Comparison of ENCODE assay signal across 8 cellular contexts in genomic region chr18:49858309-49859005, GRCh38. TPM values are rescaled to one million over a fixed set of nuclear protein-coding genes. Genes with fewer than 3 reads are reported as not detected.
DNase-seq lines count a peak whose midpoint lies in the region; ATAC-seq, FAIRE-seq and TF ChIP-seq lines count a peak whose summit lies in the region.

No MANE protein-coding gene starts in this region.

- H3K36me3 ChIP-seq in neutrophil (no peaks in the 10 kb centered on the region), transverse colon (no peaks in the 10 kb centered on the region)

- no peaks in the 10 kb centered on the region for H3K36me3 Mint-ChIP-seq in activated T-helper 2 cell treated with anti-CD3 and anti-CD28 coated beads, Interferon-gamma antibody, Interleukin-2, Interleukin-4, amounts not matched to agents 10 μg/mL and 5 μg/mL and 100 μg/mL, durations not matched to agents 14 hours and 24 hours and 36 hours (ENCODE audit: low read depth)

- H3K4me3 Mint-ChIP-seq in activated T-helper 2 cell treated with anti-CD3 and anti-CD28 coated beads, Interferon-gamma antibody, Interleukin-2, Interleukin-4, amounts not matched to agents 10 μg/mL and 5 μg/mL and 100 μg/mL, durations not matched to agents 14 hours and 24 hours and 36 hours (ENCODE audit: low read depth) = no peak overlapping the region

- no peak for TF ChIP-seq EP300 in transverse colon (IDR thresholded peaks at IDR 0.05; ENCODE audit: low read depth)

- H3K4me1 ChIP-seq in neutrophil (ENCODE audit: control insufficient read depth in 1 of 2, insufficient read depth in 1 of 2, low read depth in 1 of 2, low read length in 1 of 2) = no peaks in the 10 kb centered on the region
- peaks cover 3 to 32% (median 17%) of the 10 kb centered on the region in 4 donors for H3K4me1 ChIP-seq in transverse colon

- ATAC-seq in GM21576 (IDR thresholded peaks at IDR 0.05; ENCODE audit: unreplicated experiment) = no peak

- no peaks in the 10 kb centered on the region for H3K9me3 Mint-ChIP-seq in activated T-helper 2 cell treated with anti-CD3 and anti-CD28 coated beads, Interferon-gamma antibody, Interleukin-2, Interleukin-4, amounts not matched to agents 10 μg/mL and 5 μg/mL and 100 μg/mL, durations not matched to agents 14 hours and 24 hours and 36 hours

- intact Hi-C loops in activated T-helper 2 cell treated with anti-CD3 and anti-CD28 coated beads, Interferon-gamma antibody, Interleukin-2, Interleukin-4, amounts not matched to agents 10 μg/mL and 5 μg/mL and 100 μg/mL, durations not matched to agents 14 hours and 24 hours and 36 hours (cut with micrococcal nuclease) = loop anchor here (1.0 to 5.0 kb wide), 5 partner anchors 45 to 348 kb away; partner anchors contain the start of gene ACAA2
- intact Hi-C loops in transverse colon (cut with DNase I; ENCODE audit: low total_unique reads) = loop anchor here (5.0 kb wide), 2 partner anchors 296 to 346 kb away; partner anchors contain the start of gene LIPG

- H3K27ac Mint-ChIP-seq in activated T-helper 2 cell treated with anti-CD3 and anti-CD28 coated beads, Interferon-gamma antibody, Interleukin-2, Interleukin-4, amounts not matched to agents 10 μg/mL and 5 μg/mL and 100 μg/mL, durations not matched to agents 14 hours and 24 hours and 36 hours = no peak overlapping the region

- peak; percentile 39 for TF ChIP-seq POLR2A in transverse colon (IDR thresholded peaks at IDR 0.05)

- FAIRE-seq in RCC 7860 (lab: Jason Lieb, UNC) = no peak

- WGBS in transverse colon (ENCODE audit: low coverage in 1 of 2), 2 donors = 26% methylated on average over 9 of the region's 11 CpGs; no CpG with 5 or more reads in 1 of the 2 donors

- no peaks in the 10 kb centered on the region for H3K27me3 Mint-ChIP-seq in activated T-helper 2 cell treated with anti-CD3 and anti-CD28 coated beads, Interferon-gamma antibody, Interleukin-2, Interleukin-4, amounts not matched to agents 10 μg/mL and 5 μg/mL and 100 μg/mL, durations not matched to agents 14 hours and 24 hours and 36 hours (ENCODE audit: low read depth)

- H3K4me3 ChIP-seq in foreskin fibroblast (ENCODE audit: low read depth in 1 of 2, low read length in 2 of 2) (no peak overlapping the region), neutrophil (ENCODE audit: low read depth in 1 of 2, low read length in 1 of 2) (no peak overlapping the region), transverse colon (no peak overlapping the region)

- no peaks in the 10 kb centered on the region for H3K4me1 Mint-ChIP-seq in activated T-helper 2 cell treated with anti-CD3 and anti-CD28 coated beads, Interferon-gamma antibody, Interleukin-2, Interleukin-4, amounts not matched to agents 10 μg/mL and 5 μg/mL and 100 μg/mL, durations not matched to agents 14 hours and 24 hours and 36 hours (ENCODE audit: low read depth)

- in situ Hi-C loops in Caki2 (cut with HindIII; ENCODE audit: low pct_unique_long_range_greater_than_20kb, low sequenced_read_pairs) = no loop called here
- in situ Hi-C loops in transverse colon (cut with MboI; ENCODE audit: low pct_ligation_motif_present in 1 of 4, low pct_unique_long_range_greater_than_20kb in 1 of 4, low sequenced_read_pairs in 3 of 4) = loop anchor here in 3 of 4 donors (5.0 to 25.0 kb wide), 3 partner anchors 344 to 346 kb away; no protein-coding TSS in a partner anchor

- H3K27me3 ChIP-seq in neutrophil (no peaks in the 10 kb centered on the region), transverse colon (no peaks in the 10 kb centered on the region)

- H3K9me3 ChIP-seq in neutrophil = no peaks in the 10 kb centered on the region
- H3K9me3 ChIP-seq in transverse colon = no peaks in the 10 kb centered on the region

- no peak overlapping the region for H3K27ac ChIP-seq in neutrophil
- peak overlapping the region; percentile 84 to 92 (median 86) for H3K27ac ChIP-seq in transverse colon

- peak; percentile 95 for TF ChIP-seq CTCF in foreskin fibroblast (IDR thresholded peaks at IDR 0.05; ENCODE audit: low read depth, low read length)
- peak; percentile 28 for TF ChIP-seq CTCF in neutrophil (IDR thresholded peaks at IDR 0.05)
- TF ChIP-seq CTCF in transverse colon (IDR thresholded peaks at IDR 0.05) = peak; percentile 90 to 99 (median 94)

- DNase-seq in Caki2 (ENCODE audit: low read depth) (peak; percentile 72), HUDEP-2 (lab: John Stamatoyannopoulos, UW; ENCODE audit: unreplicated experiment in 76 of 76) (peak in 52 of 76 experiments; percentile 4 to 74 (median 37)), RCC 7860 (ENCODE audit: low spot score) (peak; percentile 52), foreskin fibroblast (peak; percentile 48 to 86), transverse colon (peak; percentile 75)
- peak; percentile 41 for DNase-seq in activated T-helper 2 cell treated with anti-CD3 and anti-CD28 coated beads, Interferon-gamma antibody, Interleukin-2, Interleukin-4, amounts not matched to agents 10 μg/mL and 5 μg/mL and 100 μg/mL, durations not matched to agents 14 hours and 24 hours and 36 hours (ENCODE audit: low spot score)

RNA-seq across cellular contexts. Expression of gene ACAA2, which starts 45.1 kb away (rescaled TPM):
- 73.9 and 76.4 TPM in 2 replicates for total RNA-seq in Caki2 (2014; rRNA removed; shearing (Covaris generic); ENCODE audit: low replicate concordance)
- 82.9 and 85.7 TPM in 2 replicates for total RNA-seq in activated T-helper 2 cell treated with anti-CD3 and anti-CD28 coated beads, Interferon-gamma antibody, Interleukin-2, Interleukin-4, amounts not matched to agents 10 μg/mL and 5 μg/mL and 100 μg/mL, durations not matched to agents 14 hours and 24 hours and 36 hours
- total RNA-seq in transverse colon = 100 to 1,000 TPM in 3 of 4 donors, 10 to 100 TPM in 1; 43.0 to 214 (median 147) TPM

Comparison
In these comparisons a context has a peak if more than half of its experiments do, and no peak if none do; other contexts are left out.
1. CTCF ChIP-seq: peak in every context shown above with its lines; median percentile 95 in foreskin fibroblast; 94 in transverse colon; 28 in neutrophil.